Comparison of ENCODE assay signal across 35 cellular contexts in genomic region chr17:39028690-39029089, GRCh38.
"Had no signal": no experiment of that assay in that cellular context is flagged by ENCODE, and none has a peak within 500 bp of the region (broad histone marks: within the 10 kb centered on the region; RNA-seq: fewer than 3 reads in every experiment).

No MANE protein-coding gene starts in this region.

- H2AFZ ChIP-seq: PC-9 had no signal

- H3K36me3 ChIP-seq: ascending aorta, cardiac muscle cell, MG63 had no signal

- H3K4me3 ChIP-seq: ascending aorta, cardiac muscle cell, MG63, PC-9 had no signal

- H3K27me3 ChIP-seq: ascending aorta had no signal

- H3K9me3 ChIP-seq: ascending aorta, MG63 had no signal

- H3K4me2 ChIP-seq: PC-9 had no signal

- FAIRE-seq: RCC 7860 had no signal

- DNase-seq: activated B cell treated with CpG ODN at 0.5 μM for 24 hours; activated CD4-positive, alpha-beta T cell treated with anti-CD3 and anti-CD28 coated beads for 48 hours; activated CD4-positive, alpha-beta T cell treated with anti-CD3 and anti-CD28 coated beads, Interleukin-2, amount 50 U/mL, for 4 hours; activated CD4-positive, CD25-positive, alpha-beta regulatory T cell treated with anti-CD3 and anti-CD28 coated beads, Interleukin-2, amount 50 U/mL, for 72 hours; activated CD8-positive, alpha-beta T cell treated with anti-CD3 and anti-CD28 coated beads for 36 hours; activated effector memory CD4-positive, alpha-beta T cell treated with anti-CD3 and anti-CD28 coated beads, Interleukin-2, amount 50 U/mL, for 16 hours; activated naive CD4-positive, alpha-beta T cell treated with Interleukin-2 at 50 U/mL for 16 hours; activated naive CD8-positive, alpha-beta T cell treated with anti-CD3 and anti-CD28 coated beads, Interleukin-2, amount 10 ng/mL, durations not matched to agents 7 days and 5 days; activated T-cell treated with anti-CD3 and anti-CD28 coated beads, Interleukin-2, amount 50 U/mL, for 1 hour; activated T-cell treated with anti-CD3 and anti-CD28 coated beads, Interleukin-2, amount 50 U/mL, for 72 hours; amygdala; Karpas-422; KBM-7; MG63; NCI-H1092; NCI-H1436 treated with DMSO at 0.1 percent for 48 hours; NCI-H1694 treated with DMSO at 0.1 percent for 48 hours; NCI-H2029 treated with DMSO at 0.1 percent for 48 hours; NCI-H226; NCI-H446 treated with DMSO at 0.1 percent for 48 hours; NCI-H524; NCI-H69; PC-9; SIG-M5; SW 1271; T-helper 1 cell; T-helper 2 cell; T-helper 9 cell had no signal

- ATAC-seq: activated CD8-positive, alpha-beta T cell treated with anti-CD3 and anti-CD28 coated beads for 36 hours; activated T-cell treated with anti-CD3 and anti-CD28 coated beads, Interleukin-2, amount 50 U/mL, for 72 hours; activated T-helper 17 cell treated with anti-CD3 and anti-CD28 coated beads, Interleukin-2, amount 50 U/mL, for 72 hours; Right ventricle myocardium inferior had no signal

- H3K27ac ChIP-seq: ascending aorta, cardiac muscle cell, PC-9, RWPE1, VCaP had no signal
